Comparison of ENCODE assay signal across 1 cellular context in genomic region chr10:88923525-88923924, GRCh38.
TF ChIP-seq lines count a peak whose summit lies in the region.

No MANE protein-coding gene starts in this region.

TF ChIP-seq in SK-N-SH, 30 proteins besides CTCF, POLR2A, EP300 and RAD21 (continued from another document):
- TF ChIP-seq FOXM1 (IDR thresholded peaks at IDR 0.05; ENCODE audit: low read depth) (no peak), MEF2A (IDR thresholded peaks at IDR 0.05; ENCODE audit: borderline replicate concordance, low read depth) (no peak), ZBTB33 (IDR thresholded peaks at IDR 0.05; ENCODE audit: borderline replicate concordance, low read depth) (no peak), NFIC (IDR thresholded peaks at IDR 0.05; ENCODE audit: borderline replicate concordance) (no peak), TCF12 (IDR thresholded peaks at IDR 0.05) (peak; percentile 52; the same call in 1 of the 2 replicates), TEAD4 (IDR thresholded peaks at IDR 0.05; ENCODE audit: borderline replicate concordance, insufficient read depth) (no peak), JUND (IDR thresholded peaks at IDR 0.05) (peak; percentile 30), GATA2 (CRISPR knock-in tag; IDR thresholded peaks at IDR 0.05) (no peak), RXRA (IDR thresholded peaks at IDR 0.05; ENCODE audit: borderline replicate concordance, low read depth) (no peak), FOSL2 (IDR thresholded peaks at IDR 0.05; ENCODE audit: borderline replicate concordance, low read depth) (peak; percentile 46), RFX5 (IDR thresholded peaks at IDR 0.05; ENCODE audit: low read length) (no peak), SIN3A (IDR thresholded peaks at IDR 0.05; ENCODE audit: borderline replicate concordance, low read depth, low read length) (no peak), REST (IDR thresholded peaks at IDR 0.05; ENCODE audit: low read depth, low read length) (no peak), USF2 (IDR thresholded peaks at IDR 0.05; ENCODE audit: borderline replicate concordance, low read depth, low read length) (no peak), RCOR1 (IDR thresholded peaks at IDR 0.05; ENCODE audit: low read length) (no peak), CHD2 (IDR thresholded peaks at IDR 0.05; ENCODE audit: low read length, partially characterized antibody) (no peak), POLR2AphosphoS5 (IDR thresholded peaks at IDR 0.05; ENCODE audit: low read depth, low read length) (no peak), YY1 (IDR thresholded peaks at IDR 0.05; ENCODE audit: low read depth) (peak; percentile 61; the same call in 1 of the 2 replicates), MAX (IDR thresholded peaks at IDR 0.05; ENCODE audit: low read depth) (no peak), SMC3 (IDR thresholded peaks at IDR 0.05; ENCODE audit: low read depth, low read length) (no peak)
